13 cellular contexts compared by ENCODE assay signal in the genomic region with DNA sequence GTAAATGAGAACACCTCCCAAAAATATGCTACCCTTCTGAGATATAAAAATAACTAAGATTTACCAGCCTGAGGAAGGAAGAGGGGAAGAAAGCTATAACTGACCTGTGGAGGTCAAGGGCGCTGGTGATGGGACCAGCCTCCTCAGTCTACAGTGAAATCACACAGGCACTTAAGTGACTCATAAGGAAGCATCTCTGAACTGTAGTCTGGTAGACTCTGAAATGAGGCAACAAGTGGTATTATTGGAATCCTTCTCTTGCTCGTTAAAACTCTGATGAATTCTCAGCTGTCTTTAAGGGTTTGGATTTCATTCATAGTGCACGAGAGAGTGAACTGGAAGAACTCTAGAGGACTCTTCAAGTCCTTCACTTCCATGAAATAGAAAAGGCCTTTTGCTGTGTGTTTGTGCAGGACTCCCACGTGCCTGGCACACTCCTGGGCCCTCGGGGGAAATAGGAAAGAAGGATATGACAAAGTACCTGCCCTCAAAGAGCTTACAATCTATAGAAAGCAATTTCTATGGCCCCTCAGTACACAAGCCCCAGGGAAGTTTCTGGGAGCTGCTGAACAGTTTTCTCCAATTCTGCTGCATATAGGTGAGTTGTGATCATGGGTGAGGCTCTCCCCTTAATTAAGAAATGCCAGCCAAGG.
DNase-seq lines count a peak whose midpoint lies in the region; ATAC-seq and TF ChIP-seq lines count a peak whose summit lies in the region.
"Had no signal": no experiment of that assay in that cellular context is flagged by ENCODE, and none has a peak within 500 bp of the region (broad histone marks: within the 10 kb centered on the region; RNA-seq: fewer than 3 reads in every experiment).

No MANE protein-coding gene starts in this region.

- H3K27me3 Mint-ChIP-seq in natural killer cell treated with Interleukin-12 subunit alpha and Interleukin-12 subunit beta and Interleukin-15 and Interleukin-18, amount 100 ng/mL, for 72 hours, result peaks cover 2 to 7% of the 10 kb centered on the region in 2 donors

- DNase-seq in DMS53 (lab: John Stamatoyannopoulos, UW) (peak; percentile 46), NOMO-1 treated with DMSO at 0.1 percent for 48 hours (lab: John Stamatoyannopoulos, UW; ENCODE audit: unreplicated experiment) (peak; percentile 95), psoas muscle (no peak), T-helper 1 cell (no peak), NCI-H146 (lab: John Stamatoyannopoulos, UW) (no peak), midbrain (lab: John Stamatoyannopoulos, UW) (no peak)
- DNase-seq in natural killer cell treated with Interleukin-12 subunit alpha and Interleukin-12 subunit beta and Interleukin-15 and Interleukin-18, amount 100 ng/mL, for 72 hours (ENCODE audit: low spot score), result no peak
- DNase-seq: activated CD8-positive, alpha-beta memory T cell treated with anti-CD3 and anti-CD28 coated beads, Interleukin-2, amount 50 U/mL, for 48 hours; NCI-H1105; stimulated activated CD4-positive, alpha-beta T cell treated with anti-CD3 and anti-CD28 coated beads, Interleukin-12 subunit alpha, Interleukin-12 subunit beta, amount 100 ng/mL, for 4 hours had no signal

- WGBS in psoas muscle, 3 donors, result 53 to 60% (median 57%) methylated on average over 5 of the region's 5 CpGs

- no peaks in the 10 kb centered on the region for H3K9me3 Mint-ChIP-seq in natural killer cell treated with Interleukin-12 subunit alpha and Interleukin-12 subunit beta and Interleukin-15 and Interleukin-18, amount 100 ng/mL, for 72 hours

- ATAC-seq in esophagus mucosa (peak; percentile 82), psoas muscle (peak; percentile 88 to 97 (median 96))
- ATAC-seq in natural killer cell treated with Interleukin-12 subunit alpha and Interleukin-12 subunit beta and Interleukin-15 and Interleukin-18, amount 100 ng/mL, for 72 hours, result no peak

- no peak overlapping the region for H3K27ac Mint-ChIP-seq in natural killer cell treated with Interleukin-12 subunit alpha and Interleukin-12 subunit beta and Interleukin-15 and Interleukin-18, amount 100 ng/mL, for 72 hours

- H3K36me3 Mint-ChIP-seq in natural killer cell treated with Interleukin-12 subunit alpha and Interleukin-12 subunit beta and Interleukin-15 and Interleukin-18, amount 100 ng/mL, for 72 hours, result no peaks in the 10 kb centered on the region

- H3K9me3 ChIP-seq in psoas muscle, result no peaks in the 10 kb centered on the region

- H3K4me1 Mint-ChIP-seq in natural killer cell treated with Interleukin-12 subunit alpha and Interleukin-12 subunit beta and Interleukin-15 and Interleukin-18, amount 100 ng/mL, for 72 hours (ENCODE audit: low read depth in 2 of 2), result no peaks in the 10 kb centered on the region

- no peak overlapping the region for H3K4me3 Mint-ChIP-seq in natural killer cell treated with Interleukin-12 subunit alpha and Interleukin-12 subunit beta and Interleukin-15 and Interleukin-18, amount 100 ng/mL, for 72 hours

- H3K4me3 ChIP-seq in psoas muscle, result no peak overlapping the region
- H3K4me3 ChIP-seq: coronary artery, SK-N-MC had no signal

- no peak for TF ChIP-seq CTCF in psoas muscle (IDR thresholded peaks at IDR 0.05)

- no peaks in the 10 kb centered on the region for H3K27me3 ChIP-seq in psoas muscle (ENCODE audit: insufficient read depth in 3 of 3, low read length in 2 of 3)

- H3K4me1 ChIP-seq in psoas muscle, result peaks cover 4% of the 10 kb centered on the region

- peak overlapping the region; percentile 49 for H3K27ac ChIP-seq in psoas muscle
- H3K27ac ChIP-seq: coronary artery, SK-N-MC had no signal

- H3K36me3 ChIP-seq in psoas muscle (ENCODE audit: insufficient read depth in 1 of 2, low read depth in 1 of 2), result no peaks in the 10 kb centered on the region

- intact Hi-C loops in psoas muscle (cut with DNase I), result no loop called here

Comparison
In these comparisons a context has a peak if more than half of its experiments do, and no peak if none do; other contexts are left out.
1. DNase-seq: peak in DMS53 (single experiment) and NOMO-1 treated with DMSO at 0.1 percent for 48 hours (single experiment); none in psoas muscle (0 of 2), T-helper 1 cell (0 of 5), NCI-H146 (single experiment), midbrain (single experiment) and natural killer cell treated with Interleukin-12 subunit alpha and Interleukin-12 subunit beta and Interleukin-15 and Interleukin-18, amount 100 ng/mL, for 72 hours (single experiment).
2. ATAC-seq: peak in esophagus mucosa (single experiment) and psoas muscle (4 of 4); none in natural killer cell treated with Interleukin-12 subunit alpha and Interleukin-12 subunit beta and Interleukin-15 and Interleukin-18, amount 100 ng/mL, for 72 hours (0 of 2).